1 cellular context compared by ENCODE assay signal in the genomic region with DNA sequence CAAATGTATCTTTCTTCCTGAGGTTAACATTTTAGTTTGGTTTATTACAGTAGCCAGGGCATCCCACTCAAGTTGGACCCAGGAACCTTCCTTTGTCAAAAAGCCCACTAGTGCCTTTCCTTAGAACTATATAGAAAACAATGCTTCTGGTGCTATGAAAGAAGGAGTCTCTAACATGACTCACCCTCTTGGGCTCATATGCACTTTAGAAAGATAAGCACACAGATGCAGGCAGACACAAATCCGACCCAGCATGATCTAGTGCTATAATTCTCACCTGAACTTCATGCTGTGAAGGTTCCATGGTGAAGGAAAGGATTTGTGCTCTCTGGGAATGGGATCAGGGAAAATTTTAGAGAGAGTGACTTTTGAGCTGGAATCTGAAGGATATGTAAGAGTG.
TF ChIP-seq lines count a peak whose summit lies in the region.

No MANE protein-coding gene starts in this region.

TF ChIP-seq in SK-N-SH, 30 proteins besides CTCF, POLR2A, EP300 and RAD21:
- TF ChIP-seq NFIC (IDR thresholded peaks at IDR 0.05; ENCODE audit: borderline replicate concordance) (no peak), FOSL2 (IDR thresholded peaks at IDR 0.05; ENCODE audit: borderline replicate concordance, low read depth) (peak; percentile 57; the same call in 1 of the 2 replicates)
